In the genomic region with DNA sequence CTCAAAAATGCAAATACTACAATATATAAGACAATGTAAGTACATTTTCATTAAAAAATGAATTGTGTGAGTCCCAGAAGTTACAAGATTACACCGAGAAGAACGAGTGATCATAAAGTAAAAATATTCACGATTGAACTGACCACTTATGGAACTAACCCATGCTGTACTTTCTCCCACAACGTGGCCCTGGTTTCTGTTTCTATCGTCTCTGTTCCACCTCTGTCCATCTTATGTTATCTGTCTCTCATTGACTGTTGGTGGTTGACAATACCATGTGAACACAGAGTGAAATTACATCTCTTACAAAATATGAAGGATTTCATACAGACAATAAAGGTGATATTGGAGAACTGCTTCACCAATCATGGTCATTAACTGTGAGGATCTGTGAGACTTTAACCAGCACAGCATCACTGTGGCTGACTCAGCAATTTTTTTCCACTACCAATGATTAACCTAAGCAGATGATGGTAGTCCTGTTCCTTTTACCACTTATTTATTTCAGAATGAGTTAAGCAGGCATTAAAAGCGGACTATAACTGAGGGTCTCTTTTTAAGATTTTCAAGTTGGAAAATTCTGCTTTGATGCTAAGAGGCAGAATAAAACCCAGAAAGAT, we compare ENCODE assay signal across 30 cellular contexts.
DNase-seq lines count a peak whose midpoint lies in the region; ATAC-seq, FAIRE-seq and TF ChIP-seq lines count a peak whose summit lies in the region.
"Had no signal": no experiment of that assay in that cellular context is flagged by ENCODE, and none has a peak within 500 bp of the region (broad histone marks: within the 10 kb centered on the region; RNA-seq: fewer than 3 reads in every experiment).

No MANE protein-coding gene starts in this region.

- 26% methylated on average over 6 of the region's 6 CpGs for WGBS in HepG2 (ENCODE audit: low lambda C conversion rate)
- 74% methylated on average over 6 of the region's 6 CpGs for WGBS in right lobe of liver (ENCODE audit: insufficient coverage, low coverage, low lambda C conversion rate, missing lambda C conversion rate)

- DNase-seq in HepG2 (ENCODE audit: low spot score) (no peak), right lobe of liver (no peak), Panc1 (ENCODE audit: low read depth, low spot score) (no peak), activated gamma-delta T cell treated with Interleukin-2 at 50 U/mL for 16 hours (no peak), GM19240 (ENCODE audit: insufficient read length, low spot score) (no peak)
- no peak for DNase-seq in stimulated activated CD4-positive, alpha-beta T cell treated with anti-CD3 and anti-CD28 coated beads, Interleukin-2, amount 100 ng/mL, for 24 hours
- DNase-seq: activated CD8-positive, alpha-beta T cell treated with anti-CD3 and anti-CD28 coated beads for 36 hours; activated naive CD8-positive, alpha-beta T cell treated with anti-CD3 and anti-CD28 coated beads for 36 hours; aorta; CD4-positive, CD25-positive, alpha-beta regulatory T cell; effector CD8-positive, alpha-beta T cell; EL; naive thymus-derived CD4-positive, alpha-beta T cell; NCI-H1105; NCI-H2029; NCI-H226; NCI-H748 treated with DMSO at 0.1 percent for 48 hours; psoas muscle; SK-N-SH; stimulated activated naive CD8-positive, alpha-beta T cell treated with anti-CD3 and anti-CD28 coated beads, Interleukin-15, Interleukin-2, amounts not matched to agents 100 U/mL and 50 U/mL, for 24 hours; T-helper 17 cell; testis had no signal

- intact Hi-C loops in HepG2 (cut with micrococcal nuclease; ENCODE audit: unreplicated experiment) (no loop called here), right lobe of liver (cut with DNase I) (no loop called here), Panc1 (cut with micrococcal nuclease; ENCODE audit: unreplicated experiment) (no loop called here)

- H3K36me3 ChIP-seq in HepG2 (replicated peaks in 1 of 2; ENCODE audit: control insufficient read depth in 1 of 2, insufficient read depth in 2 of 2, low read length in 2 of 2) (no peaks in the 10 kb centered on the region), right lobe of liver (no peaks in the 10 kb centered on the region), Panc1 (ENCODE audit: control insufficient read depth, insufficient read depth, low read length) (no peaks in the 10 kb centered on the region)

- TF ChIP-seq EP300 in HepG2 (IDR thresholded peaks at IDR 0.05; ENCODE audit: low read depth in 2 of 2, low read length in 2 of 2) (no peak), HepG2 (CRISPR knock-in tag; IDR thresholded peaks at IDR 0.05; ENCODE audit: borderline replicate concordance) (no peak)

- no peak overlapping the region for H3K4me2 ChIP-seq in HepG2 (ENCODE audit: low read depth, low read length)
- H3K4me2 ChIP-seq: GM23338, SK-N-SH had no signal

- H3K9ac ChIP-seq in HepG2 (ENCODE audit: insufficient read depth, low read depth, low read length): no peak overlapping the region
- H3K9ac ChIP-seq: SK-N-SH had no signal

- H3K27me3 ChIP-seq in HepG2 (ENCODE audit: control insufficient read depth in 1 of 2, insufficient read depth in 2 of 2, low read length in 2 of 2) (no peaks in the 10 kb centered on the region), right lobe of liver (no peaks in the 10 kb centered on the region), Panc1 (ENCODE audit: control insufficient read depth, insufficient read depth, low read length) (no peaks in the 10 kb centered on the region)
- H3K27me3 ChIP-seq: testis had no signal

- no peak overlapping the region for H2AFZ ChIP-seq in HepG2 (ENCODE audit: low read length)
- H2AFZ ChIP-seq: GM23338 had no signal

- CTCF ChIA-PET in HepG2 (lab: Yijun Ruan, JAX; ENCODE audit: low intra/inter-chr PET ratio, low total read pairs): no interaction called here
- CTCF ChIA-PET in Panc1 (lab: Charles Lee): no interaction called here

- in situ Hi-C loops in HepG2 (cut with HindIII; ENCODE audit: extremely low pct_ligation_motif_present, low pct_unique_long_range_greater_than_20kb): no loop called here
- in situ Hi-C loops in Panc1 (cut with HindIII; ENCODE audit: low pct_unique_long_range_greater_than_20kb, low sequenced_read_pairs): no loop called here

- H3K4me3 ChIP-seq in HepG2 (replicated peaks in 1 of 3; ENCODE audit: insufficient read depth in 1 of 3, low read depth in 2 of 3, low read length in 3 of 3) (no peak overlapping the region), right lobe of liver (no peak overlapping the region), Panc1 (ENCODE audit: low read depth in 2 of 2, low read length in 2 of 2) (no peak overlapping the region)
- H3K4me3 ChIP-seq: GM23338, psoas muscle, testis had no signal

- no peak for TF ChIP-seq RAD21 in HepG2 (CRISPR knock-in tag; IDR thresholded peaks at IDR 0.05)

- H3K4me1 ChIP-seq in HepG2 (ENCODE audit: insufficient read depth, low read length): no peaks in the 10 kb centered on the region
- H3K4me1 ChIP-seq in right lobe of liver: no peaks in the 10 kb centered on the region
- no peaks in the 10 kb centered on the region for H3K4me1 ChIP-seq in Panc1 (ENCODE audit: control insufficient read depth, insufficient read depth, low read length)
- H3K4me1 ChIP-seq: psoas muscle, testis had no signal

- no peak overlapping the region for H3K27ac ChIP-seq in HepG2 (ENCODE audit: extremely low read length, insufficient read depth, low read length)
- no peak overlapping the region for H3K27ac ChIP-seq in right lobe of liver
- peak overlapping the region; percentile 55; the same call in 1 of the 2 replicates for H3K27ac ChIP-seq in Panc1 (ENCODE audit: low read length)
- H3K27ac ChIP-seq: epithelial cell of prostate, psoas muscle had no signal

- no peak for TF ChIP-seq POLR2A in HepG2 (IDR thresholded peaks at IDR 0.05; ENCODE audit: insufficient read depth in 1 of 2, low read depth in 2 of 2, low read length in 2 of 2)
- no peak for TF ChIP-seq POLR2A in right lobe of liver (IDR thresholded peaks at IDR 0.05)

- H3K79me2 ChIP-seq in HepG2 (ENCODE audit: insufficient read depth, low read length): no peaks in the 10 kb centered on the region

- POLR2A ChIA-PET in HepG2 (lab: Yijun Ruan, JAX): no interaction called here
- POLR2A ChIA-PET in Panc1 (lab: Charles Lee): no interaction called here

- FAIRE-seq in HepG2 (lab: Jason Lieb, UNC): no peak
- FAIRE-seq: colon, GM12891, islet of Langerhans, urothelium cell line had no signal

- H4K20me1 ChIP-seq in HepG2 (ENCODE audit: insufficient read depth, low read length): no peaks in the 10 kb centered on the region

- BruUV-seq in HepG2 (replicated peaks; lab: Mats Ljungman, UMichigan): no TSS peak
- no TSS peak for BruUV-seq in Panc1 (replicated peaks; lab: Mats Ljungman, UMichigan)

- H3K9me3 ChIP-seq in HepG2 (ENCODE audit: low read length) (peaks cover 26% of the 10 kb centered on the region), right lobe of liver (no peaks in the 10 kb centered on the region), Panc1 (ENCODE audit: control insufficient read depth, insufficient read depth, low read depth, low read length) (peaks cover 9% of the 10 kb centered on the region; the same call in 1 of the 2 replicates)
- H3K9me3 ChIP-seq: SK-N-SH, testis had no signal

- no peak for ATAC-seq in HepG2
- no peak for ATAC-seq in right lobe of liver
- peak; percentile 75 for ATAC-seq in HG02885 (IDR thresholded peaks at IDR 0.05; ENCODE audit: poor library complexity, unreplicated experiment)
- no peak for ATAC-seq in Panc1
- ATAC-seq in HG02759 (IDR thresholded peaks at IDR 0.05; ENCODE audit: unreplicated experiment): no peak
- ATAC-seq: activated CD8-positive, alpha-beta T cell treated with anti-CD3 and anti-CD28 coated beads for 36 hours; GM23338; naive thymus-derived CD4-positive, alpha-beta T cell; psoas muscle; stimulated activated naive CD8-positive, alpha-beta T cell treated with anti-CD3 and anti-CD28 coated beads, Interleukin-15, Interleukin-2, amounts not matched to agents 100 U/mL and 50 U/mL, for 24 hours; T-helper 17 cell had no signal

- TF ChIP-seq CTCF in HepG2 (CRISPR knock-in tag; IDR thresholded peaks at IDR 0.05) (no peak), right lobe of liver (IDR thresholded peaks at IDR 0.05) (no peak), Panc1 (IDR thresholded peaks at IDR 0.05) (no peak)

TF ChIP-seq in HepG2, 621 proteins besides CTCF, POLR2A, EP300 and RAD21 (continues in another document):
- TF ChIP-seq NPAS2 (CRISPR knock-in tag; IDR thresholded peaks at IDR 0.05; ENCODE audit: borderline replicate concordance): no peak
- no peak for TF ChIP-seq ZNF256 (CRISPR knock-in tag; conservative IDR thresholded peaks at IDR 0.05)
- no peak for TF ChIP-seq ZNF75D (CRISPR knock-in tag; IDR thresholded peaks at IDR 0.05; ENCODE audit: borderline replicate concordance)
- peak; percentile 97 to 99 for TF ChIP-seq MAFK (conservative IDR thresholded peaks at IDR 0.05 in 1 of 2, IDR thresholded peaks at IDR 0.05 in 1 of 2; ENCODE audit: low read length in 2 of 2)
- TF ChIP-seq TFAP4 (IDR thresholded peaks at IDR 0.05; ENCODE audit: borderline replicate concordance, low read depth): no peak
- no peak for TF ChIP-seq CHD2 (IDR thresholded peaks at IDR 0.05; ENCODE audit: low read depth, low read length)
- no peak for TF ChIP-seq NCOA2 (CRISPR knock-in tag; IDR thresholded peaks at IDR 0.05)
- TF ChIP-seq NCOA1 (CRISPR knock-in tag; IDR thresholded peaks at IDR 0.05): no peak
- no peak for TF ChIP-seq ZNF468 (CRISPR knock-in tag; IDR thresholded peaks at IDR 0.05)
- TF ChIP-seq TGIF2 (CRISPR knock-in tag; IDR thresholded peaks at IDR 0.05): no peak
- no peak for TF ChIP-seq ATAD3A (CRISPR knock-in tag; IDR thresholded peaks at IDR 0.05)
- TF ChIP-seq ZNF607 (CRISPR knock-in tag; IDR thresholded peaks at IDR 0.05; ENCODE audit: borderline replicate concordance): no peak
